In genomic region chr2:231709981-231710750, GRCh38 we compare ENCODE assay signal across 1 cellular context.
TF ChIP-seq lines count a peak whose summit lies in the region.

No MANE protein-coding gene starts in this region.

TF ChIP-seq in K562, 482 proteins besides CTCF, POLR2A, EP300 and RAD21 (continued from another document and continues in another):
- TF ChIP-seq TAF15 (IDR thresholded peaks at IDR 0.05; ENCODE audit: low read depth, low read length): peak; percentile 25; the same call in 1 of the 2 replicates
- no peak; the same call in none of the 2 replicates for TF ChIP-seq ETS1 (conservative IDR thresholded peaks at IDR 0.05; ENCODE audit: control insufficient read depth, low read depth, low read length)
- no peak for TF ChIP-seq GABPA (tag; conservative IDR thresholded peaks at IDR 0.05; ENCODE audit: low read depth)
- peak; percentile 83 for TF ChIP-seq SFPQ (IDR thresholded peaks at IDR 0.05; ENCODE audit: low read depth, low read length)
- TF ChIP-seq TARDBP (IDR thresholded peaks at IDR 0.05): no peak
- no peak for TF ChIP-seq RERE (CRISPR knock-in tag; IDR thresholded peaks at IDR 0.05; ENCODE audit: borderline replicate concordance)
- TF ChIP-seq PATZ1 (CRISPR knock-in tag; IDR thresholded peaks at IDR 0.05; ENCODE audit: borderline replicate concordance): no peak
- no peak for TF ChIP-seq ETV6 (IDR thresholded peaks at IDR 0.05; ENCODE audit: borderline replicate concordance in 1 of 2, low read depth in 2 of 2, low read length in 1 of 2)
- peak; percentile 67; the same call in 1 of the 2 replicates for TF ChIP-seq ETV6 (CRISPR knock-in tag; IDR thresholded peaks at IDR 0.05; ENCODE audit: borderline replicate concordance)
- TF ChIP-seq ZNF583 (CRISPR knock-in tag; IDR thresholded peaks at IDR 0.05): peak; percentile 34; the same call in 1 of the 2 replicates
- no peak for TF ChIP-seq TSHZ1 (CRISPR knock-in tag; IDR thresholded peaks at IDR 0.05)
- no peak for TF ChIP-seq CBX5 (IDR thresholded peaks at IDR 0.05; ENCODE audit: borderline replicate concordance, low read depth)
- TF ChIP-seq TAF7 (tag; IDR thresholded peaks at IDR 0.05): no peak
- no peak for TF ChIP-seq SMAD3 (CRISPR knock-in tag; conservative IDR thresholded peaks at IDR 0.05)
- no peak for TF ChIP-seq CSDE1 (IDR thresholded peaks at IDR 0.05)
- TF ChIP-seq CBFA2T3 (IDR thresholded peaks at IDR 0.05): no peak
- no peak for TF ChIP-seq CBX3 (IDR thresholded peaks at IDR 0.05; ENCODE audit: borderline replicate concordance in 1 of 2, low read length in 2 of 2)
- no peak for TF ChIP-seq PYGO2 (tag; IDR thresholded peaks at IDR 0.05)
- no peak for TF ChIP-seq RBM34 (IDR thresholded peaks at IDR 0.05; ENCODE audit: borderline replicate concordance, insufficient read depth, low read length)
- TF ChIP-seq MYNN (IDR thresholded peaks at IDR 0.05): no peak
- TF ChIP-seq MYNN (CRISPR knock-in tag; IDR thresholded peaks at IDR 0.05): no peak
- TF ChIP-seq HDAC3 (IDR thresholded peaks at IDR 0.05; ENCODE audit: borderline replicate concordance, partially characterized antibody): no peak
- no peak for TF ChIP-seq NR4A1 (CRISPR knock-in tag; IDR thresholded peaks at IDR 0.05)
- TF ChIP-seq NR4A1 (tag; IDR thresholded peaks at IDR 0.05): peak; percentile 67; the same call in 1 of the 2 replicates
- no peak for TF ChIP-seq NCOA4 (IDR thresholded peaks at IDR 0.05; ENCODE audit: partially characterized antibody)
- no peak for TF ChIP-seq POLR3G (IDR thresholded peaks at IDR 0.05; ENCODE audit: extremely low read depth, insufficient read length, insufficient replicate concordance)
- no peak for TF ChIP-seq ZNF445 (CRISPR knock-in tag; IDR thresholded peaks at IDR 0.05; ENCODE audit: low read depth)
- TF ChIP-seq CAMTA2 (CRISPR knock-in tag; conservative IDR thresholded peaks at IDR 0.05): no peak
- TF ChIP-seq HNRNPLL (IDR thresholded peaks at IDR 0.05; ENCODE audit: low read depth, low read length, poor library complexity, severe bottlenecking): peak; percentile 62
- TF ChIP-seq PRDM10 (IDR thresholded peaks at IDR 0.05; ENCODE audit: partially characterized antibody): no peak
- peak; percentile 53; the same call in 1 of the 2 replicates for TF ChIP-seq DMBX1 (CRISPR knock-in tag; IDR thresholded peaks at IDR 0.05; ENCODE audit: borderline replicate concordance)
- no peak for TF ChIP-seq ZNF224 (CRISPR knock-in tag; IDR thresholded peaks at IDR 0.05)
- no peak for TF ChIP-seq STAT6 (CRISPR knock-in tag; IDR thresholded peaks at IDR 0.05)
- TF ChIP-seq ZNF778 (CRISPR knock-in tag; IDR thresholded peaks at IDR 0.05): no peak
- no peak for TF ChIP-seq NUFIP1 (IDR thresholded peaks at IDR 0.05; ENCODE audit: partially characterized antibody)
- TF ChIP-seq CBFA2T2 (conservative IDR thresholded peaks at IDR 0.05): no peak
- no peak for TF ChIP-seq ZNF311 (CRISPR knock-in tag; IDR thresholded peaks at IDR 0.05)
- TF ChIP-seq SAFB2 (IDR thresholded peaks at IDR 0.05; ENCODE audit: borderline replicate concordance, low read depth, low read length, severe bottlenecking): no peak
- TF ChIP-seq NR2C1 (IDR thresholded peaks at IDR 0.05): no peak
- no peak for TF ChIP-seq NR2C1 (tag; IDR thresholded peaks at IDR 0.05)
- TF ChIP-seq ZZZ3 (IDR thresholded peaks at IDR 0.05): no peak
- TF ChIP-seq RBFOX2 (IDR thresholded peaks at IDR 0.05; ENCODE audit: low read depth, low read length): peak; percentile 73
- TF ChIP-seq BRF1 (IDR thresholded peaks at IDR 0.05; ENCODE audit: borderline replicate concordance, extremely low read depth, insufficient read length): no peak
- no peak for TF ChIP-seq ZNF12 (CRISPR knock-in tag; IDR thresholded peaks at IDR 0.05)
- TF ChIP-seq MTA3 (IDR thresholded peaks at IDR 0.05; ENCODE audit: borderline replicate concordance): no peak
- no peak for TF ChIP-seq SIRT6 (IDR thresholded peaks at IDR 0.05; ENCODE audit: low read depth, low read length)
- TF ChIP-seq ZNF347 (CRISPR knock-in tag; IDR thresholded peaks at IDR 0.05; ENCODE audit: low read depth): no peak
